In genomic region chr3:122784436-122784835, GRCh38 we compare ENCODE assay signal across 20 cellular contexts. TPM values are rescaled to one million over a fixed set of nuclear protein-coding genes. Genes with fewer than 3 reads are reported as not detected.
DNase-seq lines count a peak whose midpoint lies in the region; ATAC-seq and TF ChIP-seq lines count a peak whose summit lies in the region.
"Had no signal": no experiment of that assay in that cellular context is flagged by ENCODE, and none has a peak within 500 bp of the region (broad histone marks: within the 10 kb centered on the region; RNA-seq: fewer than 3 reads in every experiment).

No MANE protein-coding gene starts in this region.

- no peak overlapping the region for H3K4ac ChIP-seq in IMR-90 (ENCODE audit: low read depth, low read length)

- H3K4me1 ChIP-seq in IMR-90 (ENCODE audit: control insufficient read depth, insufficient read depth, low read length) (peaks cover 3% of the 10 kb centered on the region), neutrophil (ENCODE audit: control insufficient read depth in 1 of 2, insufficient read depth in 1 of 2, low read depth in 1 of 2, low read length in 1 of 2) (peaks cover 12 to 18% of the 10 kb centered on the region in 2 experiments), A673 (ENCODE audit: insufficient read depth, low read length, poor library complexity, severe bottlenecking) (no peaks in the 10 kb centered on the region), heart right ventricle (peaks cover 0 to 5% (median 0%) of the 10 kb centered on the region in 9 donors)
- H3K4me1 ChIP-seq: SJCRH30 had no signal

- no peaks in the 10 kb centered on the region; the same call in 1 of the 2 replicates for H4K20me1 ChIP-seq in IMR-90 (ENCODE audit: insufficient read depth, low read length)

- no peak overlapping the region for H4K5ac ChIP-seq in IMR-90 (ENCODE audit: low read depth, low read length)

- H4K91ac ChIP-seq in IMR-90 (ENCODE audit: insufficient read depth, low read depth, low read length), result no peak overlapping the region

- ATAC-seq in IMR-90 (ENCODE audit: low read depth) (peak; percentile 79), heart right ventricle (no peak), GM21786 (IDR thresholded peaks at IDR 0.05; ENCODE audit: unreplicated experiment) (no peak)
- ATAC-seq: GM23338, left lung had no signal

- no peak overlapping the region for H3K14ac ChIP-seq in IMR-90 (replicated peaks; ENCODE audit: low read depth, low read length)

- 20% methylated on average over 1 of the region's 1 CpG; no CpG with 5 or more reads in 1 of the 2 experiments for WGBS in IMR-90 (ENCODE audit: extremely low coverage in 2 of 2, insufficient read length in 1 of 2), 2 experiments
- 87 to 97% methylated on average over 1 of the region's 1 CpG for WGBS in heart right ventricle, 2 donors

- H3K27ac ChIP-seq in IMR-90 (ENCODE audit: insufficient read depth, low read length), result no peak overlapping the region
- peak overlapping the region; percentile 53 for H3K27ac ChIP-seq in epithelial cell of prostate
- H3K27ac ChIP-seq in neutrophil, result peak overlapping the region; percentile 13
- H3K27ac ChIP-seq in A673 (ENCODE audit: low read depth, low read length, poor library complexity, severe bottlenecking), result no peak overlapping the region
- no peak overlapping the region for H3K27ac ChIP-seq in heart right ventricle
- H3K27ac ChIP-seq: KMS-11, left lung, SJCRH30 had no signal

- peaks cover 4% of the 10 kb centered on the region; the same call in 1 of the 2 replicates for H3K9me1 ChIP-seq in IMR-90 (ENCODE audit: insufficient read depth, low read length)

- H3K56ac ChIP-seq in IMR-90 (ENCODE audit: extremely low read depth, insufficient read depth, low read length), result no peak overlapping the region

- dilution Hi-C loops in IMR-90 (cut with HindIII; ENCODE audit: low sequenced_read_pairs, unreplicated experiment), result no loop called here

- H3K4me3 ChIP-seq in AG10803 (ENCODE audit: low read length) (no peak overlapping the region), IMR-90 (ENCODE audit: insufficient read depth, low read depth, low read length) (no peak overlapping the region), neutrophil (ENCODE audit: low read depth in 1 of 2, low read length in 1 of 2) (no peak overlapping the region), A673 (ENCODE audit: low read depth, low read length, poor library complexity, severe bottlenecking) (no peak overlapping the region), heart right ventricle (no peak overlapping the region)
- H3K4me3 ChIP-seq: GM23338, left lung, SJCRH30 had no signal

- H3K9me3 ChIP-seq in IMR-90 (ENCODE audit: control insufficient read depth, insufficient read depth, low read length) (no peaks in the 10 kb centered on the region), neutrophil (no peaks in the 10 kb centered on the region), A673 (ENCODE audit: low read depth, low read length, poor library complexity, severe bottlenecking) (no peaks in the 10 kb centered on the region), heart right ventricle (no peaks in the 10 kb centered on the region)
- H3K9me3 ChIP-seq: left lung, SJCRH30 had no signal

- H2BK5ac ChIP-seq in IMR-90 (ENCODE audit: low read depth, low read length, poor library complexity, severe bottlenecking), result no peak overlapping the region

- TF ChIP-seq CTCF in AG10803 (conservative IDR thresholded peaks at IDR 0.05; ENCODE audit: low read length) (no peak), IMR-90 (conservative IDR thresholded peaks at IDR 0.05; ENCODE audit: low read depth, low read length) (0 out of 2 replicates have a peak, but pooled peaks have one; percentile 2), neutrophil (IDR thresholded peaks at IDR 0.05) (no peak), A673 (conservative IDR thresholded peaks at IDR 0.05; ENCODE audit: low read depth, low read length) (no peak), heart right ventricle (IDR thresholded peaks at IDR 0.05) (no peak)

- POLR2A ChIA-PET in IMR-90 (lab: Charles Lee; ENCODE audit: unreplicated experiment), result no interaction called here
- POLR2A ChIA-PET in A673 (lab: Charles Lee; ENCODE audit: low non-redundant PET), result no interaction called here

- H2AK9ac ChIP-seq in IMR-90 (replicated peaks; ENCODE audit: low read depth, low read length, poor library complexity), result no peak overlapping the region

- H4K8ac ChIP-seq in IMR-90 (ENCODE audit: low read depth in 2 of 2, low read length in 2 of 2), result no peak overlapping the region

- H2BK15ac ChIP-seq in IMR-90 (ENCODE audit: low read depth, low read length), result no peak overlapping the region

- BruUV-seq in IMR-90 (replicated peaks; lab: Mats Ljungman, UMichigan) (no TSS peak), A673 (replicated peaks; lab: Mats Ljungman, UMichigan) (no TSS peak)

- H3K36me3 ChIP-seq in IMR-90 (ENCODE audit: control insufficient read depth, insufficient read depth, low read length) (no peaks in the 10 kb centered on the region), neutrophil (no peaks in the 10 kb centered on the region), A673 (ENCODE audit: insufficient read depth, low read length, poor library complexity, severe bottlenecking) (no peaks in the 10 kb centered on the region), heart right ventricle (peaks cover 0 to 17% (median 0%) of the 10 kb centered on the region in 9 donors)
- H3K36me3 ChIP-seq: left lung, SJCRH30 had no signal

- H2BK20ac ChIP-seq in IMR-90 (ENCODE audit: low read depth, low read length), result no peak overlapping the region

- in situ Hi-C loops in IMR-90 (cut with MboI; ENCODE audit: low sequenced_read_pairs), result no loop called here

- CTCF ChIA-PET in IMR-90 (lab: Yijun Ruan, JAX) (no interaction called here), A673 (lab: Charles Lee) (no interaction called here)

- no peak for TF ChIP-seq RAD21 in IMR-90 (IDR thresholded peaks at IDR 0.05; ENCODE audit: low read length)

- no peak overlapping the region for H3K4me2 ChIP-seq in IMR-90 (ENCODE audit: low read depth, low read length)
- H3K4me2 ChIP-seq: GM23338, KMS-11 had no signal

- no peak overlapping the region for H3K18ac ChIP-seq in IMR-90 (ENCODE audit: low read depth, low read length)

- no peak overlapping the region for H2AFZ ChIP-seq in IMR-90 (replicated peaks; ENCODE audit: low read length, poor library complexity)
- H2AFZ ChIP-seq: GM23338 had no signal

- H2BK120ac ChIP-seq in IMR-90 (ENCODE audit: low read depth, low read length), result no peak overlapping the region

- H2AK5ac ChIP-seq in IMR-90 (ENCODE audit: low read depth, low read length), result no peak overlapping the region

- no peak overlapping the region for H3K9ac ChIP-seq in IMR-90 (ENCODE audit: low read depth, low read length)
- H3K9ac ChIP-seq: KMS-11 had no signal

- no peak for TF ChIP-seq POLR2A in IMR-90 (IDR thresholded peaks at IDR 0.05; ENCODE audit: low read depth, low read length)

- intact Hi-C loops in IMR-90 (cut with micrococcal nuclease) (no loop called here), A673 (cut with micrococcal nuclease; ENCODE audit: unreplicated experiment) (no loop called here), heart right ventricle (cut with DNase I) (no loop called here)

- DNase-seq in AG10803 (ENCODE audit: low read depth) (peak; percentile 48), IMR-90 (peak; percentile 85), epithelial cell of prostate (ENCODE audit: low read depth, low spot score) (peak; percentile 55), A673 (ENCODE audit: low spot score) (no peak), heart right ventricle (no peak), AML-193 (lab: John Stamatoyannopoulos, UW) (no peak)
- DNase-seq: activated CD8-positive, alpha-beta memory T cell treated with anti-CD3 and anti-CD28 coated beads, Interleukin-2, amount 50 U/mL, for 48 hours; activated gamma-delta T cell treated with Interleukin-2 at 50 U/mL for 16 hours; amniotic stem cell; glutamatergic neuron; left lung; NCI-H1930; NCI-H345; OCI-M1; SJCRH30; T-helper 1 cell had no signal

- peaks cover 0 to 8% of the 10 kb centered on the region in 2 experiments; a peak in 1 of 4 replicates for H3K79me1 ChIP-seq in IMR-90 (ENCODE audit: low read depth in 1 of 2, low read length in 2 of 2)

- H3K27me3 ChIP-seq in IMR-90 (ENCODE audit: control insufficient read depth, insufficient read depth, low read length) (no peaks in the 10 kb centered on the region), neutrophil (no peaks in the 10 kb centered on the region), A673 (replicated peaks; ENCODE audit: insufficient read depth, low read depth, low read length, poor library complexity) (no peaks in the 10 kb centered on the region), heart right ventricle (no peaks in the 10 kb centered on the region)
- H3K27me3 ChIP-seq: left lung, SJCRH30 had no signal

- H3K23ac ChIP-seq in IMR-90 (ENCODE audit: low read depth, low read length), result no peak overlapping the region

TF ChIP-seq in IMR-90, 13 proteins besides CTCF, POLR2A, EP300 and RAD21 (continues in another document):
- TF ChIP-seq NFE2L2 (IDR thresholded peaks at IDR 0.05; ENCODE audit: low read depth, low read length), result no peak
- peak; percentile 44; the same call in 1 of the 2 replicates for TF ChIP-seq FOS (IDR thresholded peaks at IDR 0.05; ENCODE audit: low read depth, low read length)
- TF ChIP-seq, protein P1, sequence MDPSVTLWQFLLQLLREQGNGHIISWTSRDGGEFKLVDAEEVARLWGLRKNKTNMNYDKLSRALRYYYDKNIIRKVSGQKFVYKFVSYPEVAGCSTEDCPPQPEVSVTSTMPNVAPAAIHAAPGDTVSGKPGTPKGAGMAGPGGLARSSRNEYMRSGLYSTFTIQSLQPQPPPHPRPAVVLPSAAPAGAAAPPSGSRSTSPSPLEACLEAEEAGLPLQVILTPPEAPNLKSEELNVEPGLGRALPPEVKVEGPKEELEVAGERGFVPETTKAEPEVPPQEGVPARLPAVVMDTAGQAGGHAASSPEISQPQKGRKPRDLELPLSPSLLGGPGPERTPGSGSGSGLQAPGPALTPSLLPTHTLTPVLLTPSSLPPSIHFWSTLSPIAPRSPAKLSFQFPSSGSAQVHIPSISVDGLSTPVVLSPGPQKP (IDR thresholded peaks at IDR 0.05; ENCODE audit: borderline replicate concordance, low read depth, low read length), result no peak
- peak; percentile 22 for TF ChIP-seq RCOR1 (IDR thresholded peaks at IDR 0.05; ENCODE audit: insufficient replicate concordance, low read length)

RNA-seq across cellular contexts. Expression of gene HSPBAP1, which starts 9.2 kb away (rescaled TPM):
- total RNA-seq in IMR-90 (2012; rRNA removed), result 4.4 and 4.8 TPM in 2 replicates
- 2.5 and 2.6 TPM in 2 replicates for polyA plus RNA-seq in IMR-90 (2012; rRNA removed)
- 0.77 and 1.4 TPM in 2 replicates for polyA plus RNA-seq in IMR-90 (2012; cell fraction: cytosol; rRNA removed)
- polyA plus RNA-seq in IMR-90 (2012; cell fraction: nucleus; rRNA removed; ENCODE audit: low replicate concordance), result 1.6 and 10.0 TPM in 2 replicates
- 8.2 and 8.7 TPM in 2 replicates for total RNA-seq in A673 (2021)
- total RNA-seq in heart right ventricle, result 1 to 10 TPM; 2.7 to 6.8 (median 4.0) TPM
- polyA plus RNA-seq in heart right ventricle, result 10 to 100 TPM in 1 of 2 donors, 1 to 10 TPM in 1; 3.6 to 18.5 TPM

RNA-seq across cellular contexts. Expression of gene SLC49A4, which starts 10.4 kb away (rescaled TPM):
- 6.5 and 12.2 TPM in 2 replicates for total RNA-seq in IMR-90 (2012; rRNA removed)
- polyA plus RNA-seq in IMR-90 (2012; rRNA removed), result 5.8 and 6.8 TPM in 2 replicates
- polyA plus RNA-seq in IMR-90 (2012; cell fraction: cytosol; rRNA removed), result 2.7 and 3.4 TPM in 2 replicates
- polyA plus RNA-seq in IMR-90 (2012; cell fraction: nucleus; rRNA removed; ENCODE audit: low replicate concordance), result 1.2 and 3.8 TPM in 2 replicates
- total RNA-seq in A673 (2021), result 14.1 and 15.2 TPM in 2 replicates
- total RNA-seq in heart right ventricle, result 10 to 100 TPM; 13.2 to 19.7 (median 15.7) TPM
- polyA plus RNA-seq in heart right ventricle, result 1 to 10 TPM; 3.1 to 6.8 TPM

Comparison
In these comparisons a context has a peak if more than half of its experiments do, and no peak if none do; other contexts are left out.
1. DNase-seq: peak in AG10803 (single experiment), IMR-90 (single experiment) and epithelial cell of prostate (single experiment); none in A673 (single experiment), heart right ventricle (0 of 2) and AML-193 (0 of 2).
2. H3K27ac ChIP-seq: peak in epithelial cell of prostate (single experiment) and neutrophil (single experiment); none in IMR-90 (single experiment), A673 (single experiment) and heart right ventricle (0 of 10).